26 cellular contexts compared by ENCODE assay signal in genomic region chr7:105321754-105322455, GRCh38.
"Had no signal": no experiment of that assay in that cellular context is flagged by ENCODE, and none has a peak within 500 bp of the region (broad histone marks: within the 10 kb centered on the region; RNA-seq: fewer than 3 reads in every experiment).

No MANE protein-coding gene starts in this region.

- H3K36me3 ChIP-seq: left lung, lower lobe of right lung, ovary, prostate gland, stomach, thyroid gland, transverse colon, upper lobe of right lung had no signal

- H3K27me3 Mint-ChIP-seq: naive thymus-derived CD8-positive, alpha-beta T cell; stimulated activated naive B cell treated with anti-CD40 and anti-IgM and Interleukin-4, amounts not matched to agents 10 μg/mL and 1 μg/mL and 100 μg/mL, for 72 hours had no signal

- H3K4me3 ChIP-seq: left lung, lower lobe of right lung, ovary, prostate gland, skin epidermis, stomach, testis, thyroid gland, transverse colon, upper lobe of right lung had no signal

- H3K27ac ChIP-seq: left lung, lower lobe of right lung, ovary, prostate gland, skin epidermis, stomach, testis, thyroid gland, transverse colon, upper lobe of right lung had no signal

- H3K36me3 Mint-ChIP-seq: immature natural killer cell had no signal

- DNase-seq: hypothalamus; immature natural killer cell; kidney; left colon; left lung; lower lobe of right lung; mammary epithelial cell; mesenchymal stem cell; naive thymus-derived CD8-positive, alpha-beta T cell; ovary; retina; right cardiac atrium; stimulated activated CD4-positive, alpha-beta T cell treated with anti-CD3 and anti-CD28 coated beads, Interleukin-12 subunit alpha, Interleukin-12 subunit beta, amount 100 ng/mL, for 4 hours; stimulated activated CD4-positive, alpha-beta T cell treated with anti-CD3 and anti-CD28 coated beads, Interleukin-15, amount 100 ng/mL, for 24 hours; stimulated activated CD4-positive, alpha-beta T cell treated with anti-CD3 and anti-CD28 coated beads, Interleukin-2, amount 100 ng/mL, for 24 hours; stimulated activated CD4-positive, alpha-beta T cell treated with anti-CD3 and anti-CD28 coated beads, Interleukin-4, amount 100 ng/mL, for 1 hour; stimulated activated naive B cell treated with anti-CD40 and anti-IgM and Interleukin-4, amounts not matched to agents 10 μg/mL and 1 μg/mL and 100 μg/mL, for 72 hours; stimulated activated naive CD8-positive, alpha-beta T cell treated with anti-CD3 and anti-CD28 coated beads, Interleukin-15, Interleukin-2, amounts not matched to agents 100 U/mL and 50 U/mL, for 24 hours; stomach; testis; thyroid gland; transverse colon; upper lobe of right lung had no signal

- H3K27me3 ChIP-seq: left lung, ovary, stomach, testis, thyroid gland, transverse colon, upper lobe of right lung had no signal

- H3K4me3 Mint-ChIP-seq: immature natural killer cell; naive thymus-derived CD8-positive, alpha-beta T cell; stimulated activated naive B cell treated with anti-CD40 and anti-IgM and Interleukin-4, amounts not matched to agents 10 μg/mL and 1 μg/mL and 100 μg/mL, for 72 hours had no signal

- H3K9me3 Mint-ChIP-seq: immature natural killer cell; naive thymus-derived CD8-positive, alpha-beta T cell; stimulated activated naive B cell treated with anti-CD40 and anti-IgM and Interleukin-4, amounts not matched to agents 10 μg/mL and 1 μg/mL and 100 μg/mL, for 72 hours had no signal

- ATAC-seq: left colon; left lung; lower lobe of right lung; naive thymus-derived CD8-positive, alpha-beta T cell; right cardiac atrium; sciatic nerve; stimulated activated naive B cell treated with anti-CD40 and anti-IgM and Interleukin-4, amounts not matched to agents 10 μg/mL and 1 μg/mL and 100 μg/mL, for 72 hours; stimulated activated naive CD8-positive, alpha-beta T cell treated with anti-CD3 and anti-CD28 coated beads, Interleukin-15, Interleukin-2, amounts not matched to agents 100 U/mL and 50 U/mL, for 24 hours; upper lobe of right lung had no signal

- H3K9me3 ChIP-seq: left lung, lower lobe of right lung, ovary, prostate gland, stomach, testis, thyroid gland, transverse colon, upper lobe of right lung had no signal

- H3K4me1 ChIP-seq: prostate gland, testis, thyroid gland, transverse colon, upper lobe of right lung had no signal
